In genomic region chr1:16367258-16367967, GRCh38 we compare ENCODE assay signal across 8 cellular contexts. TPM values are rescaled to one million over a fixed set of nuclear protein-coding genes. Genes with fewer than 3 reads are reported as not detected.
DNase-seq lines count a peak whose midpoint lies in the region; TF ChIP-seq lines count a peak whose summit lies in the region.

No MANE protein-coding gene starts in this region.

- H3F3A ChIP-seq in GM23248 (ENCODE audit: insufficient read depth) = peaks cover 40% of the 10 kb centered on the region
- H3F3A ChIP-seq in SU-DHL-6 (ENCODE audit: insufficient read depth) = no peaks in the 10 kb centered on the region

- intact Hi-C loops in vagina (cut with DNase I) = loop anchor here (10.0 kb wide), 1 partner anchor 293 kb away; the partner anchor contains the start of gene FAM131C

- TF ChIP-seq POLR2A in vagina (IDR thresholded peaks at IDR 0.05) = peak in 1 of 2 donors; percentile 91

- H3K4me3 ChIP-seq in GM23248 = peak overlapping the region; percentile 94
- peak overlapping the region; percentile 75 for H3K4me3 ChIP-seq in LNCaP clone FGC (ENCODE audit: low read depth, low read length)
- H3K4me3 ChIP-seq in SU-DHL-6 (ENCODE audit: insufficient read depth, low read length, poor library complexity, severe bottlenecking) = peak overlapping the region; percentile 89
- peak overlapping the region; percentile 73 to 84 for H3K4me3 ChIP-seq in right atrium auricular region
- H3K4me3 ChIP-seq in rectal smooth muscle tissue (ENCODE audit: low read length) = peak overlapping the region; percentile 86
- peak overlapping the region; percentile 83 to 92 for H3K4me3 ChIP-seq in vagina

- H3K9me2 ChIP-seq in GM23248 (ENCODE audit: insufficient read depth) (no peaks in the 10 kb centered on the region), SU-DHL-6 (replicated peaks; ENCODE audit: insufficient read depth, low read length) (no peaks in the 10 kb centered on the region)

- no peaks in the 10 kb centered on the region for H3K9me3 ChIP-seq in GM23248 (ENCODE audit: low read depth)
- no peaks in the 10 kb centered on the region for H3K9me3 ChIP-seq in SU-DHL-6 (ENCODE audit: insufficient read depth, low read length)
- no peaks in the 10 kb centered on the region for H3K9me3 ChIP-seq in right atrium auricular region
- H3K9me3 ChIP-seq in vagina = no peaks in the 10 kb centered on the region

- H3K36me3 ChIP-seq in GM23248 (ENCODE audit: low read depth) = no peaks in the 10 kb centered on the region
- no peaks in the 10 kb centered on the region for H3K36me3 ChIP-seq in SU-DHL-6 (ENCODE audit: low read length)
- no peaks in the 10 kb centered on the region for H3K36me3 ChIP-seq in right atrium auricular region
- H3K36me3 ChIP-seq in rectal smooth muscle tissue (ENCODE audit: control insufficient read depth, insufficient read depth, low read length) = no peaks in the 10 kb centered on the region
- H3K36me3 ChIP-seq in vagina = no peaks in the 10 kb centered on the region

- no peak for TF ChIP-seq CTCF in LNCaP clone FGC (IDR thresholded peaks at IDR 0.05; ENCODE audit: control insufficient read depth, extremely low read depth, insufficient read depth)
- TF ChIP-seq CTCF in SU-DHL-6 (IDR thresholded peaks at IDR 0.05; ENCODE audit: insufficient read depth, low read length, poor library complexity, severe bottlenecking) = no peak
- peak in 1 of 2 donors; percentile 38 for TF ChIP-seq CTCF in right atrium auricular region (IDR thresholded peaks at IDR 0.05)
- TF ChIP-seq CTCF in vagina (IDR thresholded peaks at IDR 0.05) = peak in 1 of 3 experiments; percentile 6

- H3K27ac ChIP-seq in GM23248 (peak overlapping the region; percentile 91), SU-DHL-6 (ENCODE audit: low read depth, low read length) (peak overlapping the region; percentile 73), right atrium auricular region (peak overlapping the region; percentile 96 to 97), rectal smooth muscle tissue (ENCODE audit: low read depth, low read length) (peak overlapping the region; percentile 98), vagina (peak overlapping the region; percentile 96)

- H4K20me1 ChIP-seq in GM23248 (ENCODE audit: insufficient read depth) (no peaks in the 10 kb centered on the region; the same call in 1 of the 2 replicates), SU-DHL-6 (ENCODE audit: low read depth, low read length) (peaks cover 20% of the 10 kb centered on the region; the same call in 1 of the 2 replicates)

- H3K79me2 ChIP-seq in GM23248 (ENCODE audit: insufficient read depth) (peaks cover 49% of the 10 kb centered on the region), SU-DHL-6 (ENCODE audit: insufficient read depth, low read length) (peaks cover 51% of the 10 kb centered on the region)

- H2AFZ ChIP-seq in GM23248 = peak overlapping the region; percentile 31
- peak overlapping the region; percentile 77 for H2AFZ ChIP-seq in SU-DHL-6 (ENCODE audit: low read depth, low read length, severe bottlenecking)

- H3K4me1 ChIP-seq in GM23248 (ENCODE audit: insufficient read depth) = peaks cover 31% of the 10 kb centered on the region
- peaks cover 0 to 47% of the 10 kb centered on the region in 2 donors for H3K4me1 ChIP-seq in right atrium auricular region
- peaks cover 14% of the 10 kb centered on the region for H3K4me1 ChIP-seq in rectal smooth muscle tissue (ENCODE audit: control insufficient read depth, insufficient read depth, low read length)
- H3K4me1 ChIP-seq in vagina = peaks cover 44% of the 10 kb centered on the region

- H3K27me3 ChIP-seq in GM23248 (replicated peaks; ENCODE audit: insufficient read depth) (no peaks in the 10 kb centered on the region), SU-DHL-6 (ENCODE audit: low read length) (no peaks in the 10 kb centered on the region), right atrium auricular region (no peaks in the 10 kb centered on the region), rectal smooth muscle tissue (ENCODE audit: control insufficient read depth, insufficient read depth, low read length) (no peaks in the 10 kb centered on the region), vagina (no peaks in the 10 kb centered on the region)

- peak overlapping the region; percentile 89 for H3K4me2 ChIP-seq in GM23248 (ENCODE audit: unreplicated experiment)
- H3K4me2 ChIP-seq in SU-DHL-6 (ENCODE audit: low read depth, low read length, poor library complexity, severe bottlenecking) = peak overlapping the region; percentile 87

- in situ Hi-C loops in GM23248 (cut with MboI) = loop anchor here (25.0 kb wide), 1 partner anchor 280 kb away; no protein-coding TSS in a partner anchor

- 0 to 2% methylated on average over 33 to 47 of the region's 47 CpGs for WGBS in GM23248 (ENCODE audit: low coverage in 1 of 2, low lambda C conversion rate in 2 of 2, missing lambda C conversion rate in 2 of 2), 2 experiments

- peak overlapping the region; percentile 96 for H3K9ac ChIP-seq in GM23248
- peak overlapping the region; percentile 95 for H3K9ac ChIP-seq in SU-DHL-6 (ENCODE audit: low read length)
- H3K9ac ChIP-seq in rectal smooth muscle tissue (ENCODE audit: low read length) = peak overlapping the region; percentile 86

- DNase-seq in GDM1 (lab: John Stamatoyannopoulos, UW) = peak; percentile 80
- DNase-seq in GM23248 = peak; percentile 93
- DNase-seq in LNCaP clone FGC (ENCODE audit: low read depth) = no peak
- peak; percentile 76 for DNase-seq in amniotic epithelial cell (ENCODE audit: low read depth)
- peak; percentile 92 for DNase-seq in right atrium auricular region (ENCODE audit: low spot score)
- DNase-seq in vagina (ENCODE audit: extremely low spot score in 2 of 2) = peak in 1 of 2 donors; percentile 92

RNA-seq across cellular contexts. Expression of gene SZRD1, which starts 0.4 kb away (rescaled TPM):
- 78.8 and 92.6 TPM in 2 replicates for total RNA-seq in GM23248 (2014; rRNA removed; shearing (Covaris generic))
- polyA plus RNA-seq in GM23248 (2016; fragmentation: Nextera tagmentation; extraction: Ambion mirVana) = 61.1 and 63.8 TPM in 2 replicates
- total RNA-seq in right atrium auricular region (10 to 100 TPM; 54.4 to 81.2 TPM), vagina (52.3 TPM)

RNA-seq across cellular contexts. Expression of gene FBXO42, which starts 15.1 kb away (rescaled TPM):
- total RNA-seq in GM23248 (2014; rRNA removed; shearing (Covaris generic)) = 20.2 and 27.8 TPM in 2 replicates
- 16.9 and 17.1 TPM in 2 replicates for polyA plus RNA-seq in GM23248 (2016; fragmentation: Nextera tagmentation; extraction: Ambion mirVana)
- total RNA-seq in right atrium auricular region = 10 to 100 TPM; 11.9 to 16.5 TPM
- total RNA-seq in vagina = 24.8 TPM
